8 cellular contexts compared by ENCODE assay signal in the genomic region with DNA sequence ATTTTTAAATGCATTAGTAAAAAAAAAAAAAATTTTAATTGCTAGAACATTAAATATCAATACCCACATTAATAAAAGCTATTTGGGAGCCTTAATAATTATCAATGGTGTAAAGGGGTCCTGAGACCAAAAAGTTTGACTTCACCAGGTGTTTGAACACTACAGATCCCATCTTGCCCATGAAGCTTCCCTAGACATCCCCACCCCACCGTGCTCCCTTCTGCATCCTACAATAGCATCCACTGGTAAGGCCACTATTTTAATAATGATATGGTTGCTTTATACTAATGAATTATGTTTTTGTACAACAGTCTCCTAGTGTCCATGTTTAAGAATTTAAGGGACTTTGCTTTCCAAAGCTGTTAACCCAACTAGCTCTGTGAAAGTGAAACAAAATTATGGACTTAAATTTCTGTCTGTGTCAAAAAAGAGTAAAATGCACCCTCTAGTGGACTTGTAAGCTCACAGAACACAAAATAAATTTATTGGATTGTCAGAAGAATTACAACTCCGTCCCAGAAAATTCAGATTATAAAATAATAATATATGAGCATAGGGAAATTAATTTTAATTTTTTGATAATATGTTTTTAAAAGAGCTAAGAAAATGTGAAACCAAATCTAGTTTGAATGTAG.
DNase-seq lines count a peak whose midpoint lies in the region; ATAC-seq and TF ChIP-seq lines count a peak whose summit lies in the region.

No MANE protein-coding gene starts in this region.

- no peak for ATAC-seq in GM19463 (IDR thresholded peaks at IDR 0.05; ENCODE audit: unreplicated experiment)
- no peak for ATAC-seq in GM21619 (IDR thresholded peaks at IDR 0.05; ENCODE audit: unreplicated experiment)

- DNase-seq in GM10266 (ENCODE audit: extremely low spot score): peak; percentile 28
- peak; percentile 38 for DNase-seq in HT-29 (ENCODE audit: low spot score)
- peak; percentile 29 for DNase-seq in SW480 (ENCODE audit: low spot score)
- peak; percentile 37 for DNase-seq in hepatic stellate cell (ENCODE audit: low spot score)
- DNase-seq in DMS79 (lab: John Stamatoyannopoulos, UW): no peak
- DNase-seq in stimulated activated CD4-positive, alpha-beta T cell treated with anti-CD3 and anti-CD28 coated beads, Interleukin-4, amount 100 ng/mL, for 4 hours: no peak

- TF ChIP-seq CTCF in GM10266 (IDR thresholded peaks at IDR 0.05; ENCODE audit: control insufficient read depth, insufficient read depth, low read depth, missing control alignments): peak; percentile 43

Comparison
In these comparisons a context has a peak if more than half of its experiments do, and no peak if none do; other contexts are left out.
1. DNase-seq: peak in GM10266 (single experiment), HT-29 (single experiment), SW480 (single experiment) and hepatic stellate cell (single experiment); none in DMS79 (single experiment) and stimulated activated CD4-positive, alpha-beta T cell treated with anti-CD3 and anti-CD28 coated beads, Interleukin-4, amount 100 ng/mL, for 4 hours (0 of 2).